ENCODE assay signal across 7 cellular contexts in the genomic region with DNA sequence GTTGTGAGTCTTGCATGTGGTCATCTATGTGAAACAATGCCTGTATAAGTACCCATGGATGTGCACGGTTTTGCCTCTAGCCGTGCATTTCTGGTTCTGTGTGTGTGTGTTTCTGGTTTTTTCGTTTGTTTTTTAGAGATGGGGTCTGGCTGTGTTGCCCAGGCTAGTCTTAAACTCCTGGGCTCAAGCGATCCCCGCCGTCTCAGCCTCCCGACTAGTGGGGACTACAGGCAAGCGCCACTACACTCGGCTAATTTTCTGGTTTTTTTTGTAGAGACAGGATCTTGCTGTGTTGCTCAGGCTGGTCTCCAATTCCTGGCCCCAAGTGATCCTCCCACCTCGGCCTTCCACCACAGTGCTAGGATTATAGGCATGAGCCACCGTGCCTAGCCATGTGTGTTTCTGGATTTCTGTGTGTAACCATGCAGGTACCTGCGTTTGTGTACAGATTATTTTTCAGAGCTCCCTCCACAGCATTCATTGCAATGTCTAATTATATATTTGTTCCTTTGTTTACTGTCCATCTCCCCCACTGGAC. TPM values are rescaled to one million over a fixed set of nuclear protein-coding genes. Genes with fewer than 3 reads are reported as not detected.
A peak's percentile ranks its signal among the peaks of the same experiment; 100 is the strongest.
DNase-seq lines count a peak whose midpoint lies in the region; ATAC-seq and TF ChIP-seq lines count a peak whose summit lies in the region.
"Had no signal": no experiment of that assay in that cellular context is flagged by ENCODE, and none has a peak within 500 bp of the region (broad histone marks: within the 10 kb centered on the region; RNA-seq: fewer than 3 reads in every experiment).

No MANE protein-coding gene starts in this region.

- POLR2A ChIA-PET in RWPE1 (lab: Yijun Ruan, JAX; ENCODE audit: low non-redundant PET): no interaction called here

- TF ChIP-seq CTCF in AG10803 (conservative IDR thresholded peaks at IDR 0.05; ENCODE audit: low read length): no peak
- TF ChIP-seq CTCF in RWPE1 (conservative IDR thresholded peaks at IDR 0.05; ENCODE audit: low read depth): no peak
- no peak for TF ChIP-seq CTCF in lower lobe of right lung (IDR thresholded peaks at IDR 0.05)

- H3K4me3 ChIP-seq in AG10803 (ENCODE audit: low read length): peak overlapping the region; percentile 84
- no peak overlapping the region for H3K4me3 ChIP-seq in lower lobe of right lung

- no peak for DNase-seq in AG10803 (ENCODE audit: low read depth)
- no peak for DNase-seq in RWPE1 (ENCODE audit: low spot score)
- no peak for DNase-seq in lower lobe of right lung
- no peak for DNase-seq in DMS153 (lab: John Stamatoyannopoulos, UW)
- DNase-seq in HUDEP-2 (lab: John Stamatoyannopoulos, UW; ENCODE audit: unreplicated experiment in 76 of 76): no peak
- DNase-seq: NCI-H510A treated with DMSO at 0.1 percent for 48 hours had no signal

- ATAC-seq in lower lobe of right lung (no peak), HG02852 (IDR thresholded peaks at IDR 0.05; ENCODE audit: unreplicated experiment) (no peak)

- H3K36me3 ChIP-seq in lower lobe of right lung: no peaks in the 10 kb centered on the region

- H3K4me1 ChIP-seq in lower lobe of right lung: peaks cover 57% of the 10 kb centered on the region

- H3K9me3 ChIP-seq in lower lobe of right lung: no peaks in the 10 kb centered on the region

- intact Hi-C loops in lower lobe of right lung (cut with DNase I): no loop called here

- CTCF ChIA-PET in RWPE1 (lab: Yijun Ruan, JAX): interaction anchor here (0.6 kb wide), 1 partner anchor 12 kb away, joined by 3 read pairs; no protein-coding TSS in a partner anchor

- H3K27me3 ChIP-seq in lower lobe of right lung (ENCODE audit: low read depth): no peaks in the 10 kb centered on the region

- peak overlapping the region; percentile 100 for H3K27ac ChIP-seq in RWPE1
- H3K27ac ChIP-seq in lower lobe of right lung: peak overlapping the region; percentile 98

RNA-seq across cellular contexts. Expression of a gene that starts 15.9 kb away (rescaled TPM):
- 18.0 TPM for total RNA-seq in lower lobe of right lung

RNA-seq across cellular contexts. Expression of a gene that starts 28.2 kb away (rescaled TPM):
- total RNA-seq in lower lobe of right lung: 41.6 TPM

RNA-seq across cellular contexts. Expression of a gene that starts 44.9 kb away (rescaled TPM):
- total RNA-seq in lower lobe of right lung: 16.2 TPM

RNA-seq across cellular contexts. Expression of a gene that starts 45.5 kb away (rescaled TPM):
- 4.5 TPM for total RNA-seq in lower lobe of right lung

RNA-seq across cellular contexts. Expression of a gene that starts 46.3 kb away (rescaled TPM):
- 1.8 TPM for total RNA-seq in lower lobe of right lung
